ENCODE assay signal across 14 cellular contexts in genomic region chr13:86831084-86831483, GRCh38.
DNase-seq lines count a peak whose midpoint lies in the region; ATAC-seq and TF ChIP-seq lines count a peak whose summit lies in the region.
"Had no signal": no experiment of that assay in that cellular context is flagged by ENCODE, and none has a peak within 500 bp of the region (broad histone marks: within the 10 kb centered on the region; RNA-seq: fewer than 3 reads in every experiment).

No MANE protein-coding gene starts in this region.

- H2BK5ac ChIP-seq in mesendoderm (ENCODE audit: low read length) = no peak overlapping the region

- no peaks in the 10 kb centered on the region for H4K20me1 ChIP-seq in Karpas-422 (ENCODE audit: insufficient read depth, low read depth, low read length)

- H3K27ac ChIP-seq in Karpas-422 (ENCODE audit: low read length) = no peak overlapping the region
- no peak overlapping the region for H3K27ac ChIP-seq in mesendoderm (ENCODE audit: low read depth, low read length)
- H3K27ac ChIP-seq: GM23248 had no signal

- H3K18ac ChIP-seq in mesendoderm (ENCODE audit: low read length) = no peak overlapping the region

- no peak overlapping the region for H2BK120ac ChIP-seq in mesendoderm (ENCODE audit: low read depth, low read length)

- no peak overlapping the region for H3K23ac ChIP-seq in mesendoderm (ENCODE audit: low read length)

- peak overlapping the region in 1 of 2 donors; percentile 4 for H3K27ac Mint-ChIP-seq in natural killer cell
- H3K27ac Mint-ChIP-seq in natural killer cell treated with Interleukin-12 subunit alpha and Interleukin-12 subunit beta and Interleukin-15 and Interleukin-18, amount 100 ng/mL, for 72 hours = no peak overlapping the region
- H3K27ac Mint-ChIP-seq: CD4-positive, alpha-beta memory T cell; H9 had no signal

- intact Hi-C loops in natural killer cell (cut with micrococcal nuclease) = no loop called here

- no peak overlapping the region for H3K4ac ChIP-seq in mesendoderm (ENCODE audit: low read depth, low read length)

- H3K9ac ChIP-seq in Karpas-422 (ENCODE audit: low read length) (no peak overlapping the region), mesendoderm (ENCODE audit: low read length) (no peak overlapping the region)
- H3K9ac ChIP-seq: GM23248 had no signal

- peak overlapping the region; percentile 66; the same call in 1 of the 2 replicates for H2AFZ ChIP-seq in Karpas-422 (ENCODE audit: low read length)
- H2AFZ ChIP-seq: GM23248 had no signal

- no peak overlapping the region for H3K56ac ChIP-seq in mesendoderm (ENCODE audit: low read length)

- no peaks in the 10 kb centered on the region for H3K9me2 ChIP-seq in Karpas-422 (replicated peaks; ENCODE audit: insufficient read depth, low read length)

- H3K79me1 ChIP-seq in mesendoderm (ENCODE audit: low read length) = no peaks in the 10 kb centered on the region

- no peak overlapping the region for H2AK5ac ChIP-seq in mesendoderm (ENCODE audit: low read length)

- no CpG with 5 or more reads among the region's 1 CpG for WGBS in mesendoderm (ENCODE audit: extremely low coverage, insufficient coverage, low lambda C conversion rate)

- H3K27me3 ChIP-seq in Karpas-422 (ENCODE audit: low read length) (no peaks in the 10 kb centered on the region), mesendoderm (ENCODE audit: insufficient read depth, low read length, poor library complexity) (no peaks in the 10 kb centered on the region)

- no peak overlapping the region for H3K4me3 Mint-ChIP-seq in natural killer cell
- no peak overlapping the region for H3K4me3 Mint-ChIP-seq in natural killer cell treated with Interleukin-12 subunit alpha and Interleukin-12 subunit beta and Interleukin-15 and Interleukin-18, amount 100 ng/mL, for 72 hours
- H3K4me3 Mint-ChIP-seq: CD4-positive, alpha-beta memory T cell; H9 had no signal

- DNase-seq in natural killer cell (no peak), Karpas-422 (no peak), mesendoderm (peak; percentile 48), T1000 (lab: John Stamatoyannopoulos, UW) (no peak), kidney tubule cell (ENCODE audit: low spot score) (no peak)
- no peak for DNase-seq in natural killer cell treated with Interleukin-12 subunit alpha and Interleukin-12 subunit beta and Interleukin-15 and Interleukin-18, amount 100 ng/mL, for 72 hours (ENCODE audit: low spot score)
- DNase-seq: C1 segment of cervical spinal cord; CD4-positive, alpha-beta memory T cell; COR-L47; DMS153; DND-41; GM23248; H9 had no signal

- H3K36me3 Mint-ChIP-seq in natural killer cell = no peaks in the 10 kb centered on the region
- H3K36me3 Mint-ChIP-seq in natural killer cell treated with Interleukin-12 subunit alpha and Interleukin-12 subunit beta and Interleukin-15 and Interleukin-18, amount 100 ng/mL, for 72 hours = peaks cover 6% of the 10 kb centered on the region
- H3K36me3 Mint-ChIP-seq: CD4-positive, alpha-beta memory T cell had no signal

- H3K79me2 ChIP-seq in Karpas-422 (ENCODE audit: low read length) = no peaks in the 10 kb centered on the region
- H3K79me2 ChIP-seq in mesendoderm (ENCODE audit: control insufficient read depth, insufficient read depth, low read length) = no peaks in the 10 kb centered on the region

- H3K9me3 Mint-ChIP-seq in natural killer cell = peaks cover 8 to 12% of the 10 kb centered on the region in 2 donors
- peaks cover 7% of the 10 kb centered on the region for H3K9me3 Mint-ChIP-seq in natural killer cell treated with Interleukin-12 subunit alpha and Interleukin-12 subunit beta and Interleukin-15 and Interleukin-18, amount 100 ng/mL, for 72 hours

- no peak overlapping the region for H4K5ac ChIP-seq in mesendoderm (ENCODE audit: low read length)

- no peaks in the 10 kb centered on the region for H3K4me1 ChIP-seq in Karpas-422 (ENCODE audit: low read length)
- H3K4me1 ChIP-seq in mesendoderm (ENCODE audit: control insufficient read depth, low read depth, low read length) = no peaks in the 10 kb centered on the region

- H3K27me3 Mint-ChIP-seq in natural killer cell (ENCODE audit: low read depth in 2 of 2) = no peaks in the 10 kb centered on the region
- H3K27me3 Mint-ChIP-seq in natural killer cell treated with Interleukin-12 subunit alpha and Interleukin-12 subunit beta and Interleukin-15 and Interleukin-18, amount 100 ng/mL, for 72 hours = no peaks in the 10 kb centered on the region
- H3K27me3 Mint-ChIP-seq: CD4-positive, alpha-beta memory T cell had no signal

- H3K9me3 ChIP-seq in Karpas-422 (ENCODE audit: low read length) = peaks cover 17% of the 10 kb centered on the region

- no peak overlapping the region for H4K8ac ChIP-seq in mesendoderm (ENCODE audit: low read depth, low read length)

- no peak overlapping the region for H2BK15ac ChIP-seq in mesendoderm (replicated peaks; ENCODE audit: low read depth)

- no peak for TF ChIP-seq CTCF in natural killer cell (IDR thresholded peaks at IDR 0.05)

- ATAC-seq in natural killer cell = peak in 2 of 3 donors; percentile 36 to 52
- no peak for ATAC-seq in natural killer cell treated with Interleukin-12 subunit alpha and Interleukin-12 subunit beta and Interleukin-15 and Interleukin-18, amount 100 ng/mL, for 72 hours
- ATAC-seq: HCT116 had no signal

- H3K36me3 ChIP-seq in Karpas-422 (ENCODE audit: insufficient read depth, low read length) (no peaks in the 10 kb centered on the region), mesendoderm (ENCODE audit: control insufficient read depth, insufficient read depth, low read length) (no peaks in the 10 kb centered on the region)

- H3K4me3 ChIP-seq in Karpas-422 (ENCODE audit: low read length) = no peak overlapping the region
- H3K4me3 ChIP-seq in mesendoderm (ENCODE audit: low read length) = no peak overlapping the region
- H3K4me3 ChIP-seq: GM23248 had no signal

- no peak overlapping the region for H3K4me2 ChIP-seq in Karpas-422 (ENCODE audit: low read depth, low read length, poor library complexity, severe bottlenecking)
- no peak overlapping the region for H3K4me2 ChIP-seq in mesendoderm (ENCODE audit: low read length)

- H3K4me1 Mint-ChIP-seq in natural killer cell = no peaks in the 10 kb centered on the region
- H3K4me1 Mint-ChIP-seq in natural killer cell treated with Interleukin-12 subunit alpha and Interleukin-12 subunit beta and Interleukin-15 and Interleukin-18, amount 100 ng/mL, for 72 hours (ENCODE audit: low read depth in 2 of 2) = no peaks in the 10 kb centered on the region
- H3K4me1 Mint-ChIP-seq: CD4-positive, alpha-beta memory T cell had no signal

Comparison
In these comparisons a context has a peak if more than half of its experiments do, and no peak if none do; other contexts are left out.
1. ATAC-seq: peak in natural killer cell (2 of 3); none in natural killer cell treated with Interleukin-12 subunit alpha and Interleukin-12 subunit beta and Interleukin-15 and Interleukin-18, amount 100 ng/mL, for 72 hours (0 of 2).